Comparison of ENCODE assay signal across 1 cellular context in the genomic region with DNA sequence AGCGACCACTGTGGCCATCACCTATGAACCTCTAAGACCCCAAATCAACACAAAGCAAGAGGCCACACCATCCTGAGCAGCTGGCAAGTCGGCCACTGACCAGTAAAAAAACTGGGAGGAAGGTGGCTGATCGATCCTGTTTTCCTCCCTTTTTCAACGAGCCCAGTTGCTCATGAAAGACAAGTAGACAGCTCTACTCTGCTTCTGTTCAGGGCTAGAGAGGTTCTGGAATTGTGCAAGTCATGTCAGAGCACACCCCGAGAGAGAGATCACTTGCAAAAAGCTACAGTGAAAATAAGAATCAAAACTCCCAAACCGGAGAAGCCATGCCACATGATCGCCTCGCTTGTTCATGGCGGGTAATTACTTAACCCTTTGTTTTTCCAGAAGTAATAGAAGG.
TF ChIP-seq lines count a peak whose summit lies in the region.

No MANE protein-coding gene starts in this region.

TF ChIP-seq in A549, 52 proteins besides CTCF, POLR2A, EP300 and RAD21:
- no peak for TF ChIP-seq PHF8 (IDR thresholded peaks at IDR 0.05; ENCODE audit: borderline replicate concordance, low read depth)
- TF ChIP-seq RFX5 (IDR thresholded peaks at IDR 0.05): no peak
- no peak for TF ChIP-seq ZC3H11A (IDR thresholded peaks at IDR 0.05)
- TF ChIP-seq MAZ (IDR thresholded peaks at IDR 0.05; ENCODE audit: borderline replicate concordance, low read depth, low read length): no peak
- TF ChIP-seq, protein P1, sequence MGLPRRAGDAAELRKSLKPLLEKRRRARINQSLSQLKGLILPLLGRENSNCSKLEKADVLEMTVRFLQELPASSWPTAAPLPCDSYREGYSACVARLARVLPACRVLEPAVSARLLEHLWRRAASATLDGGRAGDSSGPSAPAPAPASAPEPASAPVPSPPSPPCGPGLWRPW (IDR thresholded peaks at IDR 0.05): no peak
- no peak for TF ChIP-seq HOXB5 (CRISPR knock-in tag; IDR thresholded peaks at IDR 0.05)
TF ChIP-seq in A549: peak in this region for 0.
